ENCODE assay signal across 9 cellular contexts in genomic region chr2:241041557-241042158, GRCh38. TPM values are rescaled to one million over a fixed set of nuclear protein-coding genes. Genes with fewer than 3 reads are reported as not detected.
DNase-seq lines count a peak whose midpoint lies in the region; ATAC-seq lines count a peak whose summit lies in the region.
"Had no signal": no experiment of that assay in that cellular context is flagged by ENCODE, and none has a peak within 500 bp of the region (broad histone marks: within the 10 kb centered on the region; RNA-seq: fewer than 3 reads in every experiment).

No MANE protein-coding gene starts in this region.

- no peaks in the 10 kb centered on the region for H3K27me3 Mint-ChIP-seq in IgD-negative memory B cell

- peaks cover 27 to 47% (median 43%) of the 10 kb centered on the region in 3 donors for H3K4me1 Mint-ChIP-seq in IgD-negative memory B cell

- peak overlapping the region; percentile 89 to 99 (median 94) for H3K27ac Mint-ChIP-seq in IgD-negative memory B cell

- H3K36me3 Mint-ChIP-seq in IgD-negative memory B cell = peaks cover 10% of the 10 kb centered on the region

- peak overlapping the region; percentile 75 to 90 (median 80) for H3K4me3 Mint-ChIP-seq in IgD-negative memory B cell

- ATAC-seq in GM18520 (IDR thresholded peaks at IDR 0.05; ENCODE audit: unreplicated experiment) (peak; percentile 64), GM21723 (IDR thresholded peaks at IDR 0.05; ENCODE audit: unreplicated experiment) (peak; percentile 54)

- peak; percentile 61 for DNase-seq in germinal center (ENCODE audit: low spot score)
- DNase-seq in foreskin melanocyte = no peak
- DNase-seq in stimulated activated CD4-positive, alpha-beta T cell treated with anti-CD3 and anti-CD28 coated beads, Interleukin-1b, Interleukin-23, amount 100 ng/mL, for 48 hours = no peak
- DNase-seq in kidney glomerular epithelial cell (lab: John Stamatoyannopoulos, UW) = no peak
- DNase-seq: dermis blood vessel endothelial cell, PC-9 had no signal

- H3K9me3 Mint-ChIP-seq in IgD-negative memory B cell = peaks cover 0 to 4% (median 1%) of the 10 kb centered on the region in 3 donors

RNA-seq across cellular contexts. Expression of gene SNED1, which starts 43.2 kb away (rescaled TPM):
- polyA plus RNA-seq in IgD-negative memory B cell = 17.0 TPM
